ENCODE assay signal across 8 cellular contexts in genomic region chr3:72996121-72996472, GRCh38.
DNase-seq lines count a peak whose midpoint lies in the region; TF ChIP-seq lines count a peak whose summit lies in the region.

No MANE protein-coding gene starts in this region.

- H3K4me3 ChIP-seq in GM08714 (ENCODE audit: low read length): peak overlapping the region; percentile 63; the same call in 1 of the 2 replicates
- H3K4me3 ChIP-seq in WI38 (ENCODE audit: low read depth, low read length): peak overlapping the region; percentile 90
- peak overlapping the region; percentile 64 to 65 for H3K4me3 ChIP-seq in foreskin fibroblast (ENCODE audit: low read depth in 1 of 2, low read length in 2 of 2)
- H3K4me3 ChIP-seq in retinal pigment epithelial cell (ENCODE audit: low read length): peak overlapping the region; percentile 34

- no peak for TF ChIP-seq CTCF in WI38 (IDR thresholded peaks at IDR 0.05; ENCODE audit: low read depth, low read length)
- TF ChIP-seq CTCF in foreskin fibroblast (IDR thresholded peaks at IDR 0.05; ENCODE audit: low read depth, low read length): no peak
- TF ChIP-seq CTCF in retinal pigment epithelial cell (conservative IDR thresholded peaks at IDR 0.05; ENCODE audit: low read depth, low read length): no peak

- DNase-seq in foreskin fibroblast (no peak), retinal pigment epithelial cell (ENCODE audit: low read depth) (no peak), COLO668 (lab: John Stamatoyannopoulos, UW; ENCODE audit: unreplicated experiment) (no peak), NCI-H2107 (lab: John Stamatoyannopoulos, UW) (no peak), erythroblast (lab: John Stamatoyannopoulos, UW) (no peak), NCI-H526 (lab: John Stamatoyannopoulos, UW) (no peak)

- TF ChIP-seq POLR2A in erythroblast (IDR thresholded peaks at IDR 0.05; ENCODE audit: low read length): no peak

Comparison
In these comparisons a context has a peak if more than half of its experiments do, and no peak if none do; other contexts are left out.
1. H3K4me3 ChIP-seq: peak in every context shown above with its lines; median percentile 90 in WI38; 64 in foreskin fibroblast; 63 in GM08714; 34 in retinal pigment epithelial cell.